In genomic region chr10:86536294-86536861, GRCh38 we compare ENCODE assay signal across 8 cellular contexts. TPM values are rescaled to one million over a fixed set of nuclear protein-coding genes. Genes with fewer than 3 reads are reported as not detected.
A peak's percentile ranks its signal among the peaks of the same experiment; 100 is the strongest.
DNase-seq lines count a peak whose midpoint lies in the region; ATAC-seq and TF ChIP-seq lines count a peak whose summit lies in the region.

No MANE protein-coding gene starts in this region.

- peaks cover 3% of the 10 kb centered on the region for H3K9me3 Mint-ChIP-seq in activated T-helper 17 cell treated with anti-CD3 and anti-CD28 coated beads, Interleukin-2, amount 50 U/mL, for 72 hours

- no peak overlapping the region for H3K4me3 ChIP-seq in KMS-11 (IDR thresholded peaks at IDR 0.05; ENCODE audit: insufficient read depth, low read depth, low read length)
- peak overlapping the region; percentile 62 for H3K4me3 ChIP-seq in lower lobe of right lung

- intact Hi-C loops in lower lobe of right lung (cut with DNase I) = no loop called here

- no peaks in the 10 kb centered on the region for H3K36me3 ChIP-seq in KMS-11 (ENCODE audit: insufficient read depth)
- no peaks in the 10 kb centered on the region for H3K36me3 ChIP-seq in lower lobe of right lung

- no peaks in the 10 kb centered on the region for H3K79me2 ChIP-seq in KMS-11 (ENCODE audit: insufficient read depth, low read depth)

- H3K9ac ChIP-seq in KMS-11 = no peak overlapping the region

- peak overlapping the region; percentile 49; the same call in 1 of the 2 replicates for H3K4me2 ChIP-seq in KMS-11

- peak overlapping the region; percentile 88 for H3K27ac Mint-ChIP-seq in activated T-helper 17 cell treated with anti-CD3 and anti-CD28 coated beads, Interleukin-2, amount 50 U/mL, for 72 hours

- H3K9me3 ChIP-seq in lower lobe of right lung = no peaks in the 10 kb centered on the region

- peaks cover 11% of the 10 kb centered on the region for H3K4me1 Mint-ChIP-seq in activated T-helper 17 cell treated with anti-CD3 and anti-CD28 coated beads, Interleukin-2, amount 50 U/mL, for 72 hours

- H3K4me1 ChIP-seq in KMS-11 (ENCODE audit: low read depth, poor library complexity, severe bottlenecking) (peaks cover 5% of the 10 kb centered on the region), lower lobe of right lung (peaks cover 12% of the 10 kb centered on the region)

- H3K27ac ChIP-seq in KMS-11 (no peak overlapping the region), lower lobe of right lung (no peak overlapping the region)

- no peaks in the 10 kb centered on the region for H3K36me3 Mint-ChIP-seq in activated T-helper 17 cell treated with anti-CD3 and anti-CD28 coated beads, Interleukin-2, amount 50 U/mL, for 72 hours (ENCODE audit: low read depth)

- TF ChIP-seq CTCF in KMS-11 (conservative IDR thresholded peaks at IDR 0.05; ENCODE audit: low read depth, low read length) = no peak
- TF ChIP-seq CTCF in lower lobe of right lung (IDR thresholded peaks at IDR 0.05) = no peak
- TF ChIP-seq CTCF in omental fat pad (IDR thresholded peaks at IDR 0.05) = no peak

- H3K4me3 Mint-ChIP-seq in activated T-helper 17 cell treated with anti-CD3 and anti-CD28 coated beads, Interleukin-2, amount 50 U/mL, for 72 hours = peak overlapping the region; percentile 81

- H3K27me3 ChIP-seq in KMS-11 (ENCODE audit: insufficient read depth, low read depth) (no peaks in the 10 kb centered on the region), lower lobe of right lung (ENCODE audit: low read depth) (no peaks in the 10 kb centered on the region)

- peak overlapping the region; percentile 93; the same call in 1 of the 2 replicates for H2AFZ ChIP-seq in KMS-11 (ENCODE audit: low read depth)

- no peaks in the 10 kb centered on the region for H3K27me3 Mint-ChIP-seq in activated T-helper 17 cell treated with anti-CD3 and anti-CD28 coated beads, Interleukin-2, amount 50 U/mL, for 72 hours

- no peaks in the 10 kb centered on the region for H4K20me1 ChIP-seq in KMS-11 (ENCODE audit: insufficient read depth)

- DNase-seq in lower lobe of right lung (no peak), RPMI8226 (no peak), kidney tubule cell (ENCODE audit: low spot score) (no peak), SIG-M5 treated with dmso at 0.1 percent for 504 hours (lab: John Stamatoyannopoulos, UW; ENCODE audit: unreplicated experiment) (no peak), omental fat pad (ENCODE audit: low spot score) (no peak)
- DNase-seq in stimulated activated naive CD8-positive, alpha-beta T cell treated with anti-CD3 and anti-CD28 coated beads, Interleukin-15, Interleukin-2, amounts not matched to agents 100 U/mL and 50 U/mL, for 24 hours = peak; percentile 51

- ATAC-seq in activated T-helper 17 cell treated with anti-CD3 and anti-CD28 coated beads, Interleukin-2, amount 50 U/mL, for 72 hours (replicated peaks) = peak; percentile 59
- ATAC-seq in lower lobe of right lung = peak in 1 of 2 donors; percentile 12
- peak; percentile 46 for ATAC-seq in stimulated activated naive CD8-positive, alpha-beta T cell treated with anti-CD3 and anti-CD28 coated beads, Interleukin-15, Interleukin-2, amounts not matched to agents 100 U/mL and 50 U/mL, for 24 hours
- ATAC-seq in omental fat pad (ENCODE audit: low FRiP score) = no peak

RNA-seq across cellular contexts. Expression of gene WAPL, which starts 14.8 kb away (rescaled TPM):
- total RNA-seq in activated T-helper 17 cell treated with anti-CD3 and anti-CD28 coated beads, Interleukin-2, amount 50 U/mL, for 72 hours = 10 to 100 TPM; 39.2 to 51.5 TPM
- 38.2 TPM for total RNA-seq in lower lobe of right lung
- 10 to 100 TPM; 29.8 to 61.5 (median 40.1) TPM for total RNA-seq in omental fat pad
